Comparison of ENCODE assay signal across 9 cellular contexts in the genomic region with DNA sequence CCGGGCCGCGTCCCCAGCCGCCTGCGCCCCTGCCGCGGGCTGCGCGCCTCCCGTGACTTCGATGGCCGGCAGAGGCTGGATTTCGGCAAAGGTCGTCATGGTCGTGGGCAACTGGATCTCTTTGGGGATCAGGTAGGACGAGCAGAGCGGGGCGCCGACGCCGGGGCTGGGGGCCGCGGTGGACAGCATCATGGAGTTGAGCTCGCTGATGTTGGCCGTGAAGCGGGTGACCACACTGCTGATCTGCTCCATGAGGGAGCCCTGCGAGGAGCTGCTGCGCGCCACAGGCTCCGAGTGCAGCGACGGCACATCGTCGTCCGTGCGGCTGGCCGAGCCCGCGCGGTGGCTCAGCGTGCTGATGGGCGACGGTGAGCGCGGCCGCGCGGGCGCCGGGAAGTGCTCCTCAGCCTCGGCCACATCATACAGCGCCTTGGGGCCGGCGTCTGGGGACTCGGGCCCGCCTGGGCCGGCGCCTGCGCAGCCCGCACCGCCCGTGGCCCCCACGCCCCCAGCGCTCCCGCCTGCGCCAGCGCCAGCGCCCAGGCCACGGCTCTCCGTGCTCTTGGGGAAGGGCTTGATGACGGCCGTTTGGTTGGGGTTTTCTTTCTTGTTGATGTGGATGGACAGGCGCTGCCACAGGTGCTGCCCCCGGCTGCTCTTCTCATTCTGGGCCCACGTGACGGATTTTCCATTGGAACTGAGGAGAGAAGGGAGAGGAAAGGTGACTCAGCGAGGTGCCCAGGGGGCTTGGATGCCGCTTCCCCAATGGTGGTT.
DNase-seq lines count a peak whose midpoint lies in the region; ATAC-seq and TF ChIP-seq lines count a peak whose summit lies in the region.
"Had no signal": no experiment of that assay in that cellular context is flagged by ENCODE, and none has a peak within 500 bp of the region (broad histone marks: within the 10 kb centered on the region; RNA-seq: fewer than 3 reads in every experiment).

No MANE protein-coding gene starts in this region.

- intact Hi-C loops in breast epithelium (cut with DNase I; ENCODE audit: low total_unique reads) = no loop called here
- intact Hi-C loops in MCF 10A (cut with micrococcal nuclease) = no loop called here
- intact Hi-C loops in Right ventricle myocardium superior (cut with DNase I) = no loop called here

- no peak for TF ChIP-seq CTCF in breast epithelium (IDR thresholded peaks at IDR 0.05)
- TF ChIP-seq CTCF in MCF 10A (IDR thresholded peaks at IDR 0.05; ENCODE audit: unreplicated experiment) = no peak

- CTCF ChIA-PET in MCF 10A (lab: Yijun Ruan, JAX) = interaction anchor here (0.5 kb wide), 1 partner anchor 344 kb away, joined by 3 read pairs; no protein-coding TSS in a partner anchor
- CTCF ChIA-PET in activated CD4-positive, alpha-beta memory T cell treated with anti-CD3 and anti-CD28 coated beads, Interleukin-2, amount 10 ng/mL, durations not matched to agents 7 days and 5 days (lab: Charles Lee) = interaction anchor here (2.8 kb wide), 1 partner anchor 24 kb away, joined by 8 read pairs; no protein-coding TSS in a partner anchor

- H3K4me1 ChIP-seq in breast epithelium (no peaks in the 10 kb centered on the region), SJCRH30 (no peaks in the 10 kb centered on the region)

- no peaks in the 10 kb centered on the region for H3K4me1 Mint-ChIP-seq in MCF 10A (ENCODE audit: insufficient read depth, unreplicated experiment)
- H3K4me1 Mint-ChIP-seq in activated CD4-positive, alpha-beta memory T cell treated with anti-CD3 and anti-CD28 coated beads, Interleukin-2, amount 10 ng/mL, durations not matched to agents 7 days and 5 days = peaks cover 12% of the 10 kb centered on the region

- H3K27ac ChIP-seq in breast epithelium = no peak overlapping the region
- H3K27ac ChIP-seq in SJCRH30 = no peak overlapping the region
- H3K27ac ChIP-seq: VCaP had no signal

- H3K36me3 ChIP-seq in breast epithelium (no peaks in the 10 kb centered on the region), SJCRH30 (no peaks in the 10 kb centered on the region)

- H3K27me3 Mint-ChIP-seq in MCF 10A (ENCODE audit: insufficient read depth, unreplicated experiment) = no peaks in the 10 kb centered on the region
- H3K27me3 Mint-ChIP-seq in activated CD4-positive, alpha-beta memory T cell treated with anti-CD3 and anti-CD28 coated beads, Interleukin-2, amount 10 ng/mL, durations not matched to agents 7 days and 5 days = peaks cover 74% of the 10 kb centered on the region

- H3K4me3 ChIP-seq in breast epithelium (peak overlapping the region; percentile 10 to 63 (median 25)), SJCRH30 (no peak overlapping the region)

- H3K9me3 Mint-ChIP-seq in MCF 10A (ENCODE audit: unreplicated experiment) = no peaks in the 10 kb centered on the region
- H3K9me3 Mint-ChIP-seq in activated CD4-positive, alpha-beta memory T cell treated with anti-CD3 and anti-CD28 coated beads, Interleukin-2, amount 10 ng/mL, durations not matched to agents 7 days and 5 days = no peaks in the 10 kb centered on the region

- TF ChIP-seq POLR2A in breast epithelium (IDR thresholded peaks at IDR 0.05) = no peak

- H3K36me3 Mint-ChIP-seq in MCF 10A (ENCODE audit: insufficient read depth, unreplicated experiment) = no peaks in the 10 kb centered on the region
- H3K36me3 Mint-ChIP-seq in activated CD4-positive, alpha-beta memory T cell treated with anti-CD3 and anti-CD28 coated beads, Interleukin-2, amount 10 ng/mL, durations not matched to agents 7 days and 5 days (ENCODE audit: low read depth) = peaks cover 6% of the 10 kb centered on the region

- POLR2A ChIA-PET in MCF 10A (lab: Yijun Ruan, JAX) = no interaction called here
- POLR2A ChIA-PET in activated CD4-positive, alpha-beta memory T cell treated with anti-CD3 and anti-CD28 coated beads, Interleukin-2, amount 10 ng/mL, durations not matched to agents 7 days and 5 days (lab: Charles Lee) = interaction anchor here (1.3 kb wide), 1 partner anchor 171 kb away, joined by 4 read pairs; a partner anchor contains a TSS

- H3K9me3 ChIP-seq in breast epithelium (no peaks in the 10 kb centered on the region), SJCRH30 (replicated peaks) (no peaks in the 10 kb centered on the region)

- BruUV-seq in MCF 10A (replicated peaks; lab: Mats Ljungman, UMichigan) = no TSS peak

- no peak for DNase-seq in breast epithelium (ENCODE audit: low spot score in 2 of 2)
- DNase-seq in MCF 10A (ENCODE audit: unreplicated experiment) = no peak
- DNase-seq in activated CD4-positive, alpha-beta memory T cell treated with anti-CD3 and anti-CD28 coated beads, Interleukin-2, amount 10 ng/mL, durations not matched to agents 7 days and 5 days = peak; percentile 29
- DNase-seq in Right ventricle myocardium superior = peak; percentile 44
- DNase-seq in retina = peak; percentile 90
- no peak for DNase-seq in SHP77 (lab: John Stamatoyannopoulos, UW)
- DNase-seq in SJCRH30 = no peak
- DNase-seq in NCI-H128 (lab: John Stamatoyannopoulos, UW; ENCODE audit: unreplicated experiment) = no peak

- no peak overlapping the region for H3K4me3 Mint-ChIP-seq in MCF 10A (ENCODE audit: unreplicated experiment)
- peak overlapping the region; percentile 69 for H3K4me3 Mint-ChIP-seq in activated CD4-positive, alpha-beta memory T cell treated with anti-CD3 and anti-CD28 coated beads, Interleukin-2, amount 10 ng/mL, durations not matched to agents 7 days and 5 days

- ATAC-seq in Right ventricle myocardium superior (ENCODE audit: poor library complexity) = peak; percentile 55

- H3K27me3 ChIP-seq in breast epithelium (peaks cover 0 to 32% of the 10 kb centered on the region in 2 donors), SJCRH30 (no peaks in the 10 kb centered on the region)

- H3K27ac Mint-ChIP-seq in MCF 10A (ENCODE audit: low read depth, unreplicated experiment) = no peak overlapping the region
- no peak overlapping the region for H3K27ac Mint-ChIP-seq in activated CD4-positive, alpha-beta memory T cell treated with anti-CD3 and anti-CD28 coated beads, Interleukin-2, amount 10 ng/mL, durations not matched to agents 7 days and 5 days

Comparison
In these comparisons a context has a peak if more than half of its experiments do, and no peak if none do; other contexts are left out.
1. DNase-seq: peak in activated CD4-positive, alpha-beta memory T cell treated with anti-CD3 and anti-CD28 coated beads, Interleukin-2, amount 10 ng/mL, durations not matched to agents 7 days and 5 days (single experiment), Right ventricle myocardium superior (single experiment) and retina (single experiment); none in breast epithelium (0 of 2), MCF 10A (single experiment), SHP77 (0 of 2), SJCRH30 (0 of 2) and NCI-H128 (single experiment).